ENCODE assay signal across 28 cellular contexts in genomic region chr2:72208225-72208624, GRCh38.
"Had no signal": no experiment of that assay in that cellular context is flagged by ENCODE, and none has a peak within 500 bp of the region (broad histone marks: within the 10 kb centered on the region; RNA-seq: fewer than 3 reads in every experiment).

No MANE protein-coding gene starts in this region.

- DNase-seq: stimulated activated CD4-positive, alpha-beta T cell treated with anti-CD3 and anti-CD28 coated beads, Interleukin-2, amount 100 ng/mL, for 48 hours; stimulated activated CD4-positive, alpha-beta T cell treated with anti-CD3 and anti-CD28 coated beads, Interleukin-4, amount 100 ng/mL, for 1 hour; stimulated activated CD4-positive, alpha-beta T cell treated with anti-CD3 and anti-CD28 coated beads, Interleukin-4, amount 100 ng/mL, for 24 hours; stimulated activated CD4-positive, alpha-beta T cell treated with anti-CD3 and anti-CD28 coated beads, Interleukin-4, amount 100 ng/mL, for 4 hours; stimulated activated CD8-positive, alpha-beta memory T cell treated with anti-CD3 and anti-CD28 coated beads, Interleukin-4, amount 100 ng/mL, for 48 hours; stimulated activated naive B cell treated with anti-CD40 and anti-IgM and Interleukin-4, amounts not matched to agents 10 μg/mL and 1 μg/mL and 100 μg/mL, for 72 hours; stimulated activated naive CD4-positive, alpha-beta T cell; stimulated activated naive CD4-positive, alpha-beta T cell treated with Interleukin-2 at 50 U/mL for 16 hours; stimulated activated naive CD8-positive, alpha-beta T cell treated with anti-CD3 and anti-CD28 coated beads, Interleukin-15, amount 100 ng/mL, for 72 hours; stimulated activated naive CD8-positive, alpha-beta T cell treated with anti-CD3 and anti-CD28 coated beads, Interleukin-15, Interleukin-2, amounts not matched to agents 100 U/mL and 50 U/mL, for 24 hours; stomach; substantia nigra; testis; thyroid gland; tibial artery; transverse colon; trophoblast cell; upper lobe of left lung; upper lobe of right lung; uterus had no signal

- H3K27ac Mint-ChIP-seq: stimulated activated effector memory CD8-positive, alpha-beta T cell treated with anti-CD3 and anti-CD28 coated beads, Interleukin-12 subunit alpha, Interleukin-12 subunit beta, amount 100 ng/mL, for 72 hours; stimulated activated memory B cell treated with anti-CD40 and anti-IgM and Interleukin-4, amounts not matched to agents 10 μg/mL and 1 μg/mL and 100 μg/mL, for 72 hours; stimulated activated naive B cell treated with anti-CD40 and anti-IgM and Interleukin-4, amounts not matched to agents 10 μg/mL and 1 μg/mL and 100 μg/mL, for 72 hours; stimulated activated naive CD8-positive, alpha-beta T cell treated with anti-CD3 and anti-CD28 coated beads, Interleukin-15, amount 100 ng/mL, for 72 hours; stimulated activated naive CD8-positive, alpha-beta T cell treated with anti-CD3 and anti-CD28 coated beads, Interleukin-15, Interleukin-2, amounts not matched to agents 100 ng/mL and 50 ng/mL, for 24 hours; type B pancreatic cell had no signal

- H3K36me3 Mint-ChIP-seq: stimulated activated effector memory CD8-positive, alpha-beta T cell treated with anti-CD3 and anti-CD28 coated beads, Interleukin-12 subunit alpha, Interleukin-12 subunit beta, amount 100 ng/mL, for 72 hours; stimulated activated memory B cell treated with anti-CD40 and anti-IgM and Interleukin-4, amounts not matched to agents 10 μg/mL and 1 μg/mL and 100 μg/mL, for 72 hours; stimulated activated naive B cell treated with anti-CD40 and anti-IgM and Interleukin-4, amounts not matched to agents 10 μg/mL and 1 μg/mL and 100 μg/mL, for 72 hours; type B pancreatic cell had no signal

- H3K9me3 ChIP-seq: stomach, suprapubic skin, testis, thoracic aorta, thyroid gland, tibial artery, tibial nerve, transverse colon, upper lobe of left lung, upper lobe of right lung, uterus, vagina had no signal

- H3K4me1 ChIP-seq: uterus had no signal

- H3K9me3 Mint-ChIP-seq: stimulated activated effector memory CD8-positive, alpha-beta T cell treated with anti-CD3 and anti-CD28 coated beads, Interleukin-12 subunit alpha, Interleukin-12 subunit beta, amount 100 ng/mL, for 72 hours; stimulated activated memory B cell treated with anti-CD40 and anti-IgM and Interleukin-4, amounts not matched to agents 10 μg/mL and 1 μg/mL and 100 μg/mL, for 72 hours; stimulated activated naive B cell treated with anti-CD40 and anti-IgM and Interleukin-4, amounts not matched to agents 10 μg/mL and 1 μg/mL and 100 μg/mL, for 72 hours; stimulated activated naive CD8-positive, alpha-beta T cell treated with anti-CD3 and anti-CD28 coated beads, Interleukin-15, Interleukin-2, amounts not matched to agents 100 ng/mL and 50 ng/mL, for 24 hours; type B pancreatic cell had no signal

- H3K4me3 ChIP-seq: stomach, suprapubic skin, testis, thoracic aorta, thyroid gland, tibial artery, tibial nerve, transverse colon, upper lobe of left lung, upper lobe of right lung, uterus, vagina had no signal

- H3K4me3 Mint-ChIP-seq: stimulated activated effector memory CD8-positive, alpha-beta T cell treated with anti-CD3 and anti-CD28 coated beads, Interleukin-12 subunit alpha, Interleukin-12 subunit beta, amount 100 ng/mL, for 72 hours; stimulated activated memory B cell treated with anti-CD40 and anti-IgM and Interleukin-4, amounts not matched to agents 10 μg/mL and 1 μg/mL and 100 μg/mL, for 72 hours; stimulated activated naive B cell treated with anti-CD40 and anti-IgM and Interleukin-4, amounts not matched to agents 10 μg/mL and 1 μg/mL and 100 μg/mL, for 72 hours; stimulated activated naive CD8-positive, alpha-beta T cell treated with anti-CD3 and anti-CD28 coated beads, Interleukin-15, amount 100 ng/mL, for 72 hours; stimulated activated naive CD8-positive, alpha-beta T cell treated with anti-CD3 and anti-CD28 coated beads, Interleukin-15, Interleukin-2, amounts not matched to agents 100 ng/mL and 50 ng/mL, for 24 hours; type B pancreatic cell had no signal

- H3K27me3 ChIP-seq: stomach, suprapubic skin, testis, thyroid gland, tibial artery, tibial nerve, transverse colon, upper lobe of left lung, upper lobe of right lung, uterus, vagina had no signal

- H3K27ac ChIP-seq: stomach, suprapubic skin, testis, thoracic aorta, thyroid gland, tibial artery, tibial nerve, transverse colon, upper lobe of left lung, upper lobe of right lung, uterus, vagina had no signal

- H3K27me3 Mint-ChIP-seq: stimulated activated memory B cell treated with anti-CD40 and anti-IgM and Interleukin-4, amounts not matched to agents 10 μg/mL and 1 μg/mL and 100 μg/mL, for 72 hours; stimulated activated naive B cell treated with anti-CD40 and anti-IgM and Interleukin-4, amounts not matched to agents 10 μg/mL and 1 μg/mL and 100 μg/mL, for 72 hours; stimulated activated naive CD8-positive, alpha-beta T cell treated with anti-CD3 and anti-CD28 coated beads, Interleukin-15, amount 100 ng/mL, for 72 hours; stimulated activated naive CD8-positive, alpha-beta T cell treated with anti-CD3 and anti-CD28 coated beads, Interleukin-15, Interleukin-2, amounts not matched to agents 100 ng/mL and 50 ng/mL, for 24 hours; type B pancreatic cell had no signal

- H3K36me3 ChIP-seq: stomach, suprapubic skin, thoracic aorta, thyroid gland, tibial artery, tibial nerve, transverse colon, upper lobe of left lung, upper lobe of right lung, uterus, vagina had no signal

- H3K4me1 Mint-ChIP-seq: stimulated activated effector memory CD8-positive, alpha-beta T cell treated with anti-CD3 and anti-CD28 coated beads, Interleukin-12 subunit alpha, Interleukin-12 subunit beta, amount 100 ng/mL, for 72 hours; stimulated activated memory B cell treated with anti-CD40 and anti-IgM and Interleukin-4, amounts not matched to agents 10 μg/mL and 1 μg/mL and 100 μg/mL, for 72 hours; stimulated activated naive B cell treated with anti-CD40 and anti-IgM and Interleukin-4, amounts not matched to agents 10 μg/mL and 1 μg/mL and 100 μg/mL, for 72 hours; stimulated activated naive CD8-positive, alpha-beta T cell treated with anti-CD3 and anti-CD28 coated beads, Interleukin-15, amount 100 ng/mL, for 72 hours had no signal

- ATAC-seq: stimulated activated effector memory CD8-positive, alpha-beta T cell treated with anti-CD3 and anti-CD28 coated beads, Interleukin-12 subunit alpha, Interleukin-12 subunit beta, amount 100 ng/mL, for 72 hours; stimulated activated memory B cell treated with anti-CD40 and anti-IgM and Interleukin-4, amounts not matched to agents 10 μg/mL and 1 μg/mL and 100 μg/mL, for 72 hours; stimulated activated naive B cell treated with anti-CD40 and anti-IgM and Interleukin-4, amounts not matched to agents 10 μg/mL and 1 μg/mL and 100 μg/mL, for 72 hours; stimulated activated naive CD8-positive, alpha-beta T cell treated with anti-CD3 and anti-CD28 coated beads, Interleukin-15, amount 100 ng/mL, for 72 hours; stimulated activated naive CD8-positive, alpha-beta T cell treated with anti-CD3 and anti-CD28 coated beads, Interleukin-15, Interleukin-2, amounts not matched to agents 100 U/mL and 50 U/mL, for 24 hours; upper lobe of right lung had no signal
